In genomic region chr6:27188206-27188884, GRCh38 we compare ENCODE assay signal across 1 cellular context.
TF ChIP-seq lines count a peak whose summit lies in the region.

No MANE protein-coding gene starts in this region.

TF ChIP-seq in K562, 482 proteins besides CTCF, POLR2A, EP300 and RAD21 (continued from another document and continues in another):
- TF ChIP-seq ZBTB11 (CRISPR knock-in tag; IDR thresholded peaks at IDR 0.05) (no peak), ZKSCAN8 (CRISPR knock-in tag; IDR thresholded peaks at IDR 0.05) (no peak), NRF1 (conservative IDR thresholded peaks at IDR 0.05 in 1 of 2, IDR thresholded peaks at IDR 0.05 in 1 of 2) (peak; percentile 23 to 29; a peak in 1 of 4 replicates), ZNF280A (IDR thresholded peaks at IDR 0.05; ENCODE audit: low read depth, partially characterized antibody) (no peak), MLLT1 (IDR thresholded peaks at IDR 0.05) (peak; percentile 55 to 81; a peak in 3 of 4 replicates), PKNOX1 (IDR thresholded peaks at IDR 0.05) (no peak; the same call in 1 of the 2 replicates), FOXJ2 (tag; IDR thresholded peaks at IDR 0.05) (no peak), KDM2B (CRISPR knock-in tag; IDR thresholded peaks at IDR 0.05) (no peak), FOXJ3 (CRISPR knock-in tag; IDR thresholded peaks at IDR 0.05) (no peak), ZNF717 (CRISPR knock-in tag; IDR thresholded peaks at IDR 0.05) (no peak), ZNF174 (CRISPR knock-in tag; IDR thresholded peaks at IDR 0.05) (no peak), EWSR1 (IDR thresholded peaks at IDR 0.05; ENCODE audit: borderline replicate concordance, low read depth, partially characterized antibody) (no peak), ZC3H4 (CRISPR knock-in tag; IDR thresholded peaks at IDR 0.05; ENCODE audit: borderline replicate concordance) (no peak), TEAD2 (tag; IDR thresholded peaks at IDR 0.05) (no peak), RUNX1 (IDR thresholded peaks at IDR 0.05; ENCODE audit: low read depth) (no peak), ZNF277 (CRISPR knock-in tag; IDR thresholded peaks at IDR 0.05; ENCODE audit: borderline replicate concordance) (no peak), ELF4 (CRISPR knock-in tag; IDR thresholded peaks at IDR 0.05) (no peak), ZNF253 (CRISPR knock-in tag; conservative IDR thresholded peaks at IDR 0.05) (no peak), MTA3 (IDR thresholded peaks at IDR 0.05; ENCODE audit: borderline replicate concordance) (0 out of 2 replicates have a peak, but pooled peaks have one; percentile 46), ZNF589 (CRISPR knock-in tag; IDR thresholded peaks at IDR 0.05; ENCODE audit: low read depth) (no peak), NONO (IDR thresholded peaks at IDR 0.05; ENCODE audit: low read depth in 2 of 2, low read length in 1 of 2) (no peak), DMBX1 (CRISPR knock-in tag; IDR thresholded peaks at IDR 0.05; ENCODE audit: borderline replicate concordance) (no peak), ZNF586 (CRISPR knock-in tag; conservative IDR thresholded peaks at IDR 0.05) (no peak), BMI1 (IDR thresholded peaks at IDR 0.05; ENCODE audit: low read length) (no peak), GABPB1 (CRISPR knock-in tag; IDR thresholded peaks at IDR 0.05) (no peak; the same call in 1 of the 2 replicates), TSHZ1 (CRISPR knock-in tag; IDR thresholded peaks at IDR 0.05) (no peak), DEAF1 (CRISPR knock-in tag; IDR thresholded peaks at IDR 0.05) (no peak), ETV6 (IDR thresholded peaks at IDR 0.05; ENCODE audit: borderline replicate concordance in 1 of 2, low read depth in 2 of 2, low read length in 1 of 2) (no peak; a peak in 1 of 4 replicates), ETV6 (CRISPR knock-in tag; IDR thresholded peaks at IDR 0.05; ENCODE audit: borderline replicate concordance) (no peak), SMAD2 (IDR thresholded peaks at IDR 0.05; ENCODE audit: low read depth, low read length) (no peak), CBX3 (IDR thresholded peaks at IDR 0.05; ENCODE audit: borderline replicate concordance in 1 of 2, low read length in 2 of 2) (no peak), EZH2 (IDR thresholded peaks at IDR 0.05; ENCODE audit: borderline replicate concordance, low read depth, low read length) (no peak), CBFA2T2 (conservative IDR thresholded peaks at IDR 0.05) (no peak), ATF6 (CRISPR knock-in tag; IDR thresholded peaks at IDR 0.05) (no peak), NKRF (IDR thresholded peaks at IDR 0.05; ENCODE audit: borderline replicate concordance) (no peak), ZBTB43 (CRISPR knock-in tag; IDR thresholded peaks at IDR 0.05) (no peak; the same call in 1 of the 2 replicates), HMGN3 (IDR thresholded peaks at IDR 0.05; ENCODE audit: borderline replicate concordance, extremely low read depth, insufficient read length, low read depth, low read length) (no peak), LEF1 (IDR thresholded peaks at IDR 0.05) (no peak), TGIF2 (CRISPR knock-in tag; IDR thresholded peaks at IDR 0.05) (no peak), FOSL1 (tag; conservative IDR thresholded peaks at IDR 0.05) (peak; percentile 88), TFAM (CRISPR knock-in tag; conservative IDR thresholded peaks at IDR 0.05) (no peak), DDX20 (tag; IDR thresholded peaks at IDR 0.05; ENCODE audit: low read depth) (no peak), ZNF780A (CRISPR knock-in tag; IDR thresholded peaks at IDR 0.05) (no peak), ZNF165 (CRISPR knock-in tag; IDR thresholded peaks at IDR 0.05; ENCODE audit: borderline replicate concordance) (no peak), POLR2G (IDR thresholded peaks at IDR 0.05; ENCODE audit: low read depth, low read length) (peak; percentile 72), SNAPC5 (CRISPR knock-in tag; IDR thresholded peaks at IDR 0.05) (no peak)
